ENCODE assay signal across 21 cellular contexts in the genomic region with DNA sequence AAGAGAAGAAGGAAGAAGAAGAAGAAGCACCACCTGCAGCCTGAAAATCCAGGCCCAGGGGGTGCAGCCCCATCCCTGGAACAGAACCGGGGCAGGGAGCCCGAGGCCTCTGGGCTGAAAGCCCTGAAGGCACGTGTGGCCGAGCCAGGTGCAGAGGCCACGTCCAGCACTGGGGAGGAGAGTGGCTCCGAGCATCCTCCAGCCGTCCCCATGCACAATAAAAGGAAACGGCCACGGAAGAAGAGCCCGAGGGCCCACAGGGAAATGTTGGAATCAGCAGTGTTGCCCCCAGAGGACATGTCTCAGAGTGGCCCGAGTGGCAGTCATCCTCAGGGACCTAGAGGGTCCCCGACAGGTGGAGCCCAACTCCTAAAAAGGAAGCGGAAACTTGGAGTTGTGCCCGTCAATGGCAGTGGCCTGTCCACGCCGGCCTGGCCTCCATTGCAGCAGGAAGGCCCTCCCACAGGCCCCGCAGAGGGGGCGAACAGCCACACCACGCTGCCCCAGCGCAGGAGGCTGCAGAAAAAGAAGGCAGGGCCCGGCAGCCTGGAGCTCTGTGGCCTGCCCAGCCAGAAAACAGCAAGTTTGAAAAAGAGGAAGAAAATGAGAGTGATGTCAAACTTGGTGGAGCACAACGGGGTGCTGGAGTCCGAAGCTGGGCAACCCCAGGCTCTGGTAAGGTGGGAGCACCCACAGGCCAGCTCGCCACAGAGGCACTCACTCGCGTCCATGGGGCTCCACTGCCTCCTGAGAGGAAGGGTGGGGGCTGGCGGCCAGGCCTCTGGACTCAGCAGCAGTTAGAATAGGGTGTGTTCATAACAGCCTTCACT. TPM values are rescaled to one million over a fixed set of nuclear protein-coding genes. Genes with fewer than 3 reads are reported as not detected.
DNase-seq lines count a peak whose midpoint lies in the region; ATAC-seq, FAIRE-seq and TF ChIP-seq lines count a peak whose summit lies in the region.
"Had no signal": no experiment of that assay in that cellular context is flagged by ENCODE, and none has a peak within 500 bp of the region (broad histone marks: within the 10 kb centered on the region; RNA-seq: fewer than 3 reads in every experiment).

No MANE protein-coding gene starts in this region.

- TF ChIP-seq POLR2A in H1 (IDR thresholded peaks at IDR 0.05; ENCODE audit: control extremely low read depth in 1 of 2, low read depth in 2 of 2, low read length in 2 of 2), result no peak

- CTCF ChIA-PET in activated CD4-positive, alpha-beta T cell treated with anti-CD3 and anti-CD28 coated beads, Interleukin-2, amount 10 ng/mL, durations not matched to agents 7 days and 5 days (lab: Charles Lee), result interaction anchor here (1.4 kb wide), 1 partner anchor 16 kb away, joined by 3 read pairs; no protein-coding TSS in a partner anchor
- CTCF ChIA-PET in H1 (lab: Charles Lee; ENCODE audit: partially characterized antibody), result no interaction called here
- CTCF ChIA-PET in activated CD4-positive, alpha-beta T cell treated with anti-CD3 and anti-CD28 coated beads for 36 hours (lab: Charles Lee), result no interaction called here

- H3K36me3 ChIP-seq in OCI-LY1 (ENCODE audit: insufficient read depth, low read length) (peaks cover 95% of the 10 kb centered on the region), H1 (ENCODE audit: control insufficient read depth in 2 of 4, insufficient read depth in 4 of 4, low read length in 3 of 4) (peaks cover 50 to 91% (median 81%) of the 10 kb centered on the region in 4 experiments), psoas muscle (ENCODE audit: insufficient read depth in 1 of 2, low read depth in 1 of 2) (peaks cover 8 to 98% of the 10 kb centered on the region in 2 donors)

- POLR2A ChIA-PET in activated CD4-positive, alpha-beta T cell treated with anti-CD3 and anti-CD28 coated beads, Interleukin-2, amount 10 ng/mL, durations not matched to agents 7 days and 5 days (lab: Charles Lee), result no interaction called here
- POLR2A ChIA-PET in H1 (lab: Charles Lee; ENCODE audit: partially characterized antibody), result interaction anchor here (1.2 to 2.5 kb wide), 3 partner anchors 10 to 13 kb away, joined by 3 to 10 read pairs (median 4); no protein-coding TSS in a partner anchor
- POLR2A ChIA-PET in activated CD4-positive, alpha-beta T cell treated with anti-CD3 and anti-CD28 coated beads for 36 hours (lab: Charles Lee), result no interaction called here

- WGBS in H1 (ENCODE audit: extremely low coverage in 1 of 2, insufficient coverage in 1 of 2, insufficient read length in 1 of 2, insufficient replicate concordance in 2 of 2, low coverage in 1 of 2, low lambda C conversion rate in 2 of 2, missing lambda C conversion rate in 1 of 2), 2 experiments, result 88% methylated on average over 27 of the region's 27 CpGs; no CpG with 5 or more reads in 1 of the 2 experiments
- WGBS in psoas muscle, 3 donors, result 61 to 71% (median 65%) methylated on average over 26 to 27 of the region's 27 CpGs

- no peak overlapping the region for H3K56ac ChIP-seq in H1 (replicated peaks; ENCODE audit: insufficient read length, low read depth, low read length)

- TF ChIP-seq RAD21 in H1 (IDR thresholded peaks at IDR 0.05 in 1 of 2, conservative IDR thresholded peaks at IDR 0.05 in 1 of 2; ENCODE audit: low read depth in 2 of 2, low read length in 2 of 2), result no peak

- FAIRE-seq in H1 (lab: Jason Lieb, UNC), result no peak
- FAIRE-seq: A204.1, pancreas, RCC 7860 had no signal

- no peak overlapping the region for H4K91ac ChIP-seq in H1 (replicated peaks; ENCODE audit: insufficient read length, low read length)

- H3F3A ChIP-seq in OCI-LY1 (ENCODE audit: insufficient read depth, low read length), result no peaks in the 10 kb centered on the region

- H3K27me3 Mint-ChIP-seq in activated CD4-positive, alpha-beta T cell treated with anti-CD3 and anti-CD28 coated beads, Interleukin-2, amount 10 ng/mL, durations not matched to agents 7 days and 5 days, result no peaks in the 10 kb centered on the region
- H3K27me3 Mint-ChIP-seq in activated CD4-positive, alpha-beta T cell treated with anti-CD3 and anti-CD28 coated beads for 36 hours, result no peaks in the 10 kb centered on the region
- H3K27me3 Mint-ChIP-seq: CD4-positive, alpha-beta memory T cell had no signal

- H3K4me3 ChIP-seq in OCI-LY1 (ENCODE audit: low read depth, low read length, poor library complexity, severe bottlenecking), result no peak overlapping the region
- H3K4me3 ChIP-seq in H1 (ENCODE audit: extremely low read depth in 1 of 4, insufficient read depth in 2 of 4, low read depth in 3 of 4, low read length in 4 of 4), result no peak overlapping the region
- no peak overlapping the region for H3K4me3 ChIP-seq in psoas muscle
- H3K4me3 ChIP-seq: body of pancreas, esophagus squamous epithelium, pancreas, skin epidermis, upper lobe of left lung had no signal

- no peak overlapping the region for H2AFZ ChIP-seq in OCI-LY1 (ENCODE audit: low read length)
- H2AFZ ChIP-seq in H1 (ENCODE audit: low read length), result no peak overlapping the region

- H3K18ac ChIP-seq in H1 (ENCODE audit: extremely low read depth, low read length), result no peak overlapping the region

- H3K23ac ChIP-seq in H1 (ENCODE audit: insufficient read length), result no peak overlapping the region

- H3K9me2 ChIP-seq in OCI-LY1 (ENCODE audit: low read depth, low read length), result no peaks in the 10 kb centered on the region

- H3K36me3 Mint-ChIP-seq in activated CD4-positive, alpha-beta T cell treated with anti-CD3 and anti-CD28 coated beads, Interleukin-2, amount 10 ng/mL, durations not matched to agents 7 days and 5 days (ENCODE audit: low read depth), result peaks cover 50% of the 10 kb centered on the region
- peaks cover 56% of the 10 kb centered on the region for H3K36me3 Mint-ChIP-seq in activated CD4-positive, alpha-beta T cell treated with anti-CD3 and anti-CD28 coated beads for 36 hours (ENCODE audit: low read depth)

- H4K8ac ChIP-seq in H1 (ENCODE audit: extremely low read depth, insufficient read depth, low read length), result peak overlapping the region; percentile 23; the same call in 1 of the 2 replicates

- H3K23me2 ChIP-seq in H1 (ENCODE audit: low read depth, low read length), result no peaks in the 10 kb centered on the region

- 0 out of 2 replicates have a peak, but pooled peaks cover 2% of the 10 kb centered on the region for H3K79me1 ChIP-seq in H1 (ENCODE audit: low read depth, low read length)

- no peak overlapping the region for H2BK120ac ChIP-seq in H1 (replicated peaks; ENCODE audit: low read depth, low read length)

- no peak overlapping the region for H2BK12ac ChIP-seq in H1 (ENCODE audit: low read depth, low read length)

- H3K27ac ChIP-seq in OCI-LY1 (ENCODE audit: low read depth, low read length, poor library complexity, severe bottlenecking) (peak overlapping the region; percentile 21), H1 (ENCODE audit: low read depth, low read length) (no peak overlapping the region), psoas muscle (no peak overlapping the region)
- H3K27ac ChIP-seq: body of pancreas, pancreas, upper lobe of left lung, VCaP had no signal

- intact Hi-C loops in psoas muscle (cut with DNase I), result no loop called here
- intact Hi-C loops in activated CD4-positive, alpha-beta T cell treated with anti-CD3 and anti-CD28 coated beads for 36 hours (cut with DNase I, micrococcal nuclease), result loop anchor here in 1 of 2 experiments (5.0 kb wide), 1 partner anchor 50 kb away; no protein-coding TSS in a partner anchor

- H4K20me1 ChIP-seq in OCI-LY1 (ENCODE audit: insufficient read depth, low read length), result no peaks in the 10 kb centered on the region
- peaks cover under 1 to 10% of the 10 kb centered on the region in 2 experiments for H4K20me1 ChIP-seq in H1 (replicated peaks in 1 of 2; ENCODE audit: control insufficient read depth in 1 of 2, insufficient read depth in 2 of 2, low read length in 2 of 2)

- no peak overlapping the region for H3K9ac ChIP-seq in OCI-LY1 (ENCODE audit: low read length)
- no peak overlapping the region for H3K9ac ChIP-seq in H1 (replicated peaks in 1 of 4; ENCODE audit: extremely low read depth in 1 of 4, low read depth in 3 of 4, low read length in 3 of 4)

- no peak overlapping the region for H4K5ac ChIP-seq in H1 (ENCODE audit: insufficient read length, low read depth, low read length)

- H2BK15ac ChIP-seq in H1 (ENCODE audit: low read length), result no peak overlapping the region

- no peak for TF ChIP-seq EP300 in H1 (IDR thresholded peaks at IDR 0.05; ENCODE audit: borderline replicate concordance in 1 of 2, low read depth in 2 of 2, low read length in 2 of 2)

- H3K79me2 ChIP-seq in OCI-LY1 (ENCODE audit: insufficient read depth, low read length), result no peaks in the 10 kb centered on the region
- H3K79me2 ChIP-seq in H1 (ENCODE audit: control insufficient read depth in 1 of 2, insufficient read depth in 2 of 2, low read length in 2 of 2), result no peaks in the 10 kb centered on the region

- H3K14ac ChIP-seq in H1 (ENCODE audit: insufficient read length), result no peak overlapping the region

- TF ChIP-seq CTCF in OCI-LY1 (IDR thresholded peaks at IDR 0.05; ENCODE audit: low read length) (no peak), H1 (IDR thresholded peaks at IDR 0.05; ENCODE audit: control extremely low read depth in 1 of 3, insufficient read depth in 1 of 3, low read depth in 1 of 3, low read length in 3 of 3) (no peak), psoas muscle (IDR thresholded peaks at IDR 0.05) (no peak)

- H3K27ac Mint-ChIP-seq in activated CD4-positive, alpha-beta T cell treated with anti-CD3 and anti-CD28 coated beads, Interleukin-2, amount 10 ng/mL, durations not matched to agents 7 days and 5 days, result peak overlapping the region; percentile 15
- no peak overlapping the region for H3K27ac Mint-ChIP-seq in activated CD4-positive, alpha-beta T cell treated with anti-CD3 and anti-CD28 coated beads for 36 hours
- H3K27ac Mint-ChIP-seq: CD4-positive, alpha-beta memory T cell had no signal

- ATAC-seq in psoas muscle, result peak in 3 of 4 donors; percentile 27 to 42 (median 35)
- ATAC-seq in HG02763 (IDR thresholded peaks at IDR 0.05; ENCODE audit: unreplicated experiment), result no peak
- no peak for ATAC-seq in activated CD4-positive, alpha-beta T cell treated with anti-CD3 and anti-CD28 coated beads for 36 hours
- ATAC-seq: body of pancreas had no signal

- no peak overlapping the region for H3K4ac ChIP-seq in H1 (replicated peaks; ENCODE audit: insufficient read length, low read depth, low read length)

- no peaks in the 10 kb centered on the region for H3K9me3 ChIP-seq in OCI-LY1 (ENCODE audit: low read length)
- H3K9me3 ChIP-seq in H1 (ENCODE audit: insufficient read depth in 2 of 2, low read depth in 1 of 2, low read length in 1 of 2), result no peaks in the 10 kb centered on the region
- H3K9me3 ChIP-seq in psoas muscle, result no peaks in the 10 kb centered on the region
- H3K9me3 ChIP-seq: body of pancreas, esophagus squamous epithelium, pancreas, upper lobe of left lung had no signal

- H3K4me2 ChIP-seq in OCI-LY1 (ENCODE audit: low read length) (no peak overlapping the region), H1 (ENCODE audit: insufficient read depth in 1 of 2, low read depth in 2 of 2, low read length in 2 of 2) (no peak overlapping the region)

- H3K27me3 ChIP-seq in OCI-LY1 (ENCODE audit: insufficient read depth, low read length) (no peaks in the 10 kb centered on the region), H1 (replicated peaks in 1 of 4; ENCODE audit: control insufficient read depth in 3 of 4, extremely low read depth in 1 of 4, insufficient read depth in 3 of 4, low read length in 3 of 4) (no peaks in the 10 kb centered on the region), psoas muscle (ENCODE audit: insufficient read depth in 3 of 3, low read length in 2 of 3) (no peaks in the 10 kb centered on the region)
- H3K27me3 ChIP-seq: body of pancreas, esophagus squamous epithelium, pancreas, upper lobe of left lung had no signal

- no peak overlapping the region for H3K4me3 Mint-ChIP-seq in activated CD4-positive, alpha-beta T cell treated with anti-CD3 and anti-CD28 coated beads, Interleukin-2, amount 10 ng/mL, durations not matched to agents 7 days and 5 days
- H3K4me3 Mint-ChIP-seq in activated CD4-positive, alpha-beta T cell treated with anti-CD3 and anti-CD28 coated beads for 36 hours, result no peak overlapping the region
- H3K4me3 Mint-ChIP-seq: CD4-positive, alpha-beta memory T cell had no signal

- H3K9me3 Mint-ChIP-seq in activated CD4-positive, alpha-beta T cell treated with anti-CD3 and anti-CD28 coated beads, Interleukin-2, amount 10 ng/mL, durations not matched to agents 7 days and 5 days, result no peaks in the 10 kb centered on the region
- no peaks in the 10 kb centered on the region for H3K9me3 Mint-ChIP-seq in activated CD4-positive, alpha-beta T cell treated with anti-CD3 and anti-CD28 coated beads for 36 hours (ENCODE audit: low read depth)
- H3K9me3 Mint-ChIP-seq: CD4-positive, alpha-beta memory T cell had no signal

- H2AK5ac ChIP-seq in H1 (ENCODE audit: low read depth, low read length), result no peak overlapping the region

- no peak overlapping the region for H2BK20ac ChIP-seq in H1 (ENCODE audit: low read length)

- H2BK5ac ChIP-seq in H1 (ENCODE audit: low read depth, low read length), result no peak overlapping the region

- peaks cover 13% of the 10 kb centered on the region for H3K4me1 Mint-ChIP-seq in activated CD4-positive, alpha-beta T cell treated with anti-CD3 and anti-CD28 coated beads, Interleukin-2, amount 10 ng/mL, durations not matched to agents 7 days and 5 days
- H3K4me1 Mint-ChIP-seq in activated CD4-positive, alpha-beta T cell treated with anti-CD3 and anti-CD28 coated beads for 36 hours, result no peaks in the 10 kb centered on the region

- no peak for DNase-seq in activated CD4-positive, alpha-beta T cell treated with anti-CD3 and anti-CD28 coated beads, Interleukin-2, amount 10 ng/mL, durations not matched to agents 7 days and 5 days
- DNase-seq in activated CD4-positive, alpha-beta T cell treated with anti-CD3 and anti-CD28 coated beads, Interleukin-2, amount 50 U/mL, for 1 hour, result no peak
- DNase-seq in H1 (ENCODE audit: low read depth in 1 of 2, low spot score in 2 of 2) (no peak), psoas muscle (no peak), occipital lobe (lab: John Stamatoyannopoulos, UW) (no peak)
- no peak for DNase-seq in activated CD4-positive, alpha-beta T cell treated with anti-CD3 and anti-CD28 coated beads for 36 hours
- DNase-seq: activated CD8-positive, alpha-beta memory T cell treated with anti-CD3 and anti-CD28 coated beads for 24 hours; body of pancreas; CD4-positive, alpha-beta memory T cell; esophagus squamous epithelium; KBM-7; NCI-H1105 treated with DMSO at 0.1 percent for 48 hours; NCI-H526 treated with DMSO at 0.1 percent for 48 hours had no signal

- H3K4me1 ChIP-seq in OCI-LY1 (ENCODE audit: insufficient read depth, low read length, severe bottlenecking), result peaks cover 8% of the 10 kb centered on the region
- no peaks in the 10 kb centered on the region for H3K4me1 ChIP-seq in H1 (replicated peaks in 1 of 4; ENCODE audit: control insufficient read depth in 3 of 4, insufficient read depth in 4 of 4, low read length in 3 of 4)
- H3K4me1 ChIP-seq in psoas muscle, result no peaks in the 10 kb centered on the region
- H3K4me1 ChIP-seq: body of pancreas, esophagus squamous epithelium, pancreas had no signal

RNA-seq across cellular contexts. Expression of gene RRP1B, which starts 28.4 kb away (rescaled TPM):
- 10 to 100 TPM; 47.7 to 48.1 TPM for total RNA-seq in activated CD4-positive, alpha-beta T cell treated with anti-CD3 and anti-CD28 coated beads, Interleukin-2, amount 10 ng/mL, durations not matched to agents 7 days and 5 days
- 96.7 and 97.3 TPM in 2 replicates for total RNA-seq in H1 (2021; fragmentation: NEBNext Ultra II Directional; extraction: Animal tissue kit (Norgen Biotek cat#: 25700))
- polyA plus RNA-seq in H1 (2011; rRNA removed), result 25.8 and 27.0 TPM in 2 replicates
- 26.8 TPM for polyA plus RNA-seq in H1 (2011; cell fraction: cytosol; rRNA removed)
- polyA plus RNA-seq in H1 (2011; cell fraction: nucleus; rRNA removed), result 33.9 TPM
- polyA plus RNA-seq in H1 (2012, experiment 1 of 2), result 43.2 to 52.8 TPM (median 48.2 TPM) in 4 replicates
- polyA plus RNA-seq in H1 (2012, experiment 2 of 2), result 12.0 TPM
- polyA plus RNA-seq in H1 (2013, experiment 1 of 2), result 49.1 TPM
- 49.5 TPM for polyA plus RNA-seq in H1 (2013, experiment 2 of 2)
- 42.4 and 47.6 TPM in 2 replicates for polyA minus RNA-seq in H1 (2011; rRNA and poly(A)+ RNA removed)
- polyA minus RNA-seq in H1 (2011; cell fraction: cytosol; rRNA and poly(A)+ RNA removed), result 38.3 TPM
- 28.8 TPM for polyA minus RNA-seq in H1 (2011; cell fraction: nucleus; rRNA and poly(A)+ RNA removed)
- 10 to 100 TPM; 14.4 to 21.6 (median 18.1) TPM for total RNA-seq in psoas muscle
- polyA plus RNA-seq in psoas muscle, result 10 to 100 TPM in 2 of 3 donors, 1 to 10 TPM in 1; 6.0 to 21.2 (median 20.2) TPM
- total RNA-seq in activated CD4-positive, alpha-beta T cell treated with anti-CD3 and anti-CD28 coated beads for 36 hours, result 10 to 100 TPM; 64.0 to 66.7 TPM
- total RNA-seq in occipital lobe, result 24.0 TPM

RNA-seq across cellular contexts. Expression of gene HSF2BP, which starts 28.5 kb away (rescaled TPM):
- under 1 TPM; 0.56 to 0.72 TPM for total RNA-seq in activated CD4-positive, alpha-beta T cell treated with anti-CD3 and anti-CD28 coated beads, Interleukin-2, amount 10 ng/mL, durations not matched to agents 7 days and 5 days
- 0.71 and 0.93 TPM in 2 replicates for total RNA-seq in H1 (2021; fragmentation: NEBNext Ultra II Directional; extraction: Animal tissue kit (Norgen Biotek cat#: 25700))
- polyA plus RNA-seq in H1 (2011; rRNA removed), result 0.51 and 0.52 TPM in 2 replicates
- 0.83 TPM for polyA plus RNA-seq in H1 (2011; cell fraction: cytosol; rRNA removed)
- 0.76 TPM for polyA plus RNA-seq in H1 (2011; cell fraction: nucleus; rRNA removed)
- polyA plus RNA-seq in H1 (2012, experiment 1 of 2), result 0.50 to 0.85 TPM (median 0.63 TPM) in 4 replicates
- 0.30 TPM for polyA plus RNA-seq in H1 (2012, experiment 2 of 2)
- 0.43 TPM for polyA plus RNA-seq in H1 (2013, experiment 1 of 2)
- 0.46 TPM for polyA plus RNA-seq in H1 (2013, experiment 2 of 2)
- polyA minus RNA-seq in H1 (2011; rRNA and poly(A)+ RNA removed), result 0.68 and 1.1 TPM in 2 replicates
- polyA minus RNA-seq in H1 (2011; cell fraction: cytosol; rRNA and poly(A)+ RNA removed), result 1.2 TPM
- polyA minus RNA-seq in H1 (2011; cell fraction: nucleus; rRNA and poly(A)+ RNA removed), result 2.4 TPM
- total RNA-seq in psoas muscle, result under 1 TPM in 3 of 4 donors, not detected in 1; 0.16 to 0.23 (median 0.19) TPM
- polyA plus RNA-seq in psoas muscle, result 1 to 10 TPM in 1 of 3 donors, under 1 TPM in 2; 0.32 to 1.7 (median 0.35) TPM
- total RNA-seq in activated CD4-positive, alpha-beta T cell treated with anti-CD3 and anti-CD28 coated beads for 36 hours, result 1 to 10 TPM; 1.5 to 1.6 TPM
- 3.9 TPM for total RNA-seq in occipital lobe

RNA-seq across cellular contexts. Expression of gene PDXK, which starts 31.1 kb away (rescaled TPM):
- 10 to 100 TPM; 74.0 to 81.4 TPM for total RNA-seq in activated CD4-positive, alpha-beta T cell treated with anti-CD3 and anti-CD28 coated beads, Interleukin-2, amount 10 ng/mL, durations not matched to agents 7 days and 5 days
- 112 and 116 TPM in 2 replicates for total RNA-seq in H1 (2021; fragmentation: NEBNext Ultra II Directional; extraction: Animal tissue kit (Norgen Biotek cat#: 25700))
- polyA plus RNA-seq in H1 (2011; rRNA removed), result 78.0 and 98.0 TPM in 2 replicates
- 101 TPM for polyA plus RNA-seq in H1 (2011; cell fraction: cytosol; rRNA removed)
- polyA plus RNA-seq in H1 (2011; cell fraction: nucleus; rRNA removed), result 89.3 TPM
- 67.6 to 101 TPM (median 96.1 TPM) in 4 replicates for polyA plus RNA-seq in H1 (2012, experiment 1 of 2)
- 57.4 TPM for polyA plus RNA-seq in H1 (2012, experiment 2 of 2)
- polyA plus RNA-seq in H1 (2013, experiment 1 of 2), result 51.4 TPM
- polyA plus RNA-seq in H1 (2013, experiment 2 of 2), result 46.9 TPM
- polyA minus RNA-seq in H1 (2011; rRNA and poly(A)+ RNA removed), result 109 and 120 TPM in 2 replicates
- 67.0 TPM for polyA minus RNA-seq in H1 (2011; cell fraction: cytosol; rRNA and poly(A)+ RNA removed)
- polyA minus RNA-seq in H1 (2011; cell fraction: nucleus; rRNA and poly(A)+ RNA removed), result 33.6 TPM
- total RNA-seq in psoas muscle, result 10 to 100 TPM; 28.8 to 43.2 (median 38.5) TPM
- 10 to 100 TPM; 17.2 to 96.5 (median 20.2) TPM for polyA plus RNA-seq in psoas muscle
- total RNA-seq in activated CD4-positive, alpha-beta T cell treated with anti-CD3 and anti-CD28 coated beads for 36 hours, result 100 to 1,000 TPM in 1 of 2 experiments, 10 to 100 TPM in 1; 96.9 to 117 TPM
- 31.4 TPM for total RNA-seq in occipital lobe

Comparison
In these comparisons a context has a peak if more than half of its experiments do, and no peak if none do; other contexts are left out.
1. ATAC-seq: peak in psoas muscle (3 of 4); none in HG02763 (single experiment) and activated CD4-positive, alpha-beta T cell treated with anti-CD3 and anti-CD28 coated beads for 36 hours (single experiment).